Comparison of ENCODE assay signal across 21 cellular contexts in genomic region chr20:45047581-45048119, GRCh38. TPM values are rescaled to one million over a fixed set of nuclear protein-coding genes. Genes with fewer than 3 reads are reported as not detected.
DNase-seq lines count a peak whose midpoint lies in the region; ATAC-seq and TF ChIP-seq lines count a peak whose summit lies in the region.
"Had no signal": no experiment of that assay in that cellular context is flagged by ENCODE, and none has a peak within 500 bp of the region (broad histone marks: within the 10 kb centered on the region; RNA-seq: fewer than 3 reads in every experiment).

No MANE protein-coding gene starts in this region.

- H2BK15ac ChIP-seq in IMR-90 (ENCODE audit: low read depth, low read length), result no peak overlapping the region
- no peak overlapping the region for H2BK15ac ChIP-seq in mesendoderm (replicated peaks; ENCODE audit: low read depth)

- POLR2A ChIA-PET in activated CD8-positive, alpha-beta T cell treated with anti-CD3 and anti-CD28 coated beads for 36 hours (lab: Charles Lee), result interaction anchor here (1.0 kb wide), 1 partner anchor 9 kb away, joined by 3 read pairs; no protein-coding TSS in a partner anchor
- POLR2A ChIA-PET in activated CD8-positive, alpha-beta T cell treated with anti-CD3 and anti-CD28 coated beads, Interleukin-2, amount 10 ng/mL, durations not matched to agents 7 days and 5 days (lab: Charles Lee), result no interaction called here
- POLR2A ChIA-PET in IMR-90 (lab: Charles Lee; ENCODE audit: unreplicated experiment), result no interaction called here
- POLR2A ChIA-PET in WTC11 (lab: Charles Lee), result no interaction called here

- H3K18ac ChIP-seq in IMR-90 (ENCODE audit: low read depth, low read length) (peak overlapping the region; percentile 77; the same call in 1 of the 2 replicates), mesendoderm (ENCODE audit: low read length) (no peak overlapping the region)

- H3K9me1 ChIP-seq in IMR-90 (ENCODE audit: insufficient read depth, low read length), result no peaks in the 10 kb centered on the region

- no peak overlapping the region for H4K8ac ChIP-seq in IMR-90 (ENCODE audit: low read depth in 2 of 2, low read length in 2 of 2)
- H4K8ac ChIP-seq in mesendoderm (ENCODE audit: low read depth, low read length), result no peak overlapping the region

- no peak overlapping the region for H2AFZ ChIP-seq in IMR-90 (replicated peaks; ENCODE audit: low read length, poor library complexity)

- no TSS peak for BruUV-seq in IMR-90 (replicated peaks; lab: Mats Ljungman, UMichigan)

- H3K4me1 Mint-ChIP-seq in activated CD8-positive, alpha-beta T cell treated with anti-CD3 and anti-CD28 coated beads for 36 hours (ENCODE audit: low read depth), result peaks cover 72% of the 10 kb centered on the region
- peaks cover 56% of the 10 kb centered on the region for H3K4me1 Mint-ChIP-seq in activated CD8-positive, alpha-beta T cell treated with anti-CD3 and anti-CD28 coated beads, Interleukin-2, amount 10 ng/mL, durations not matched to agents 7 days and 5 days (ENCODE audit: low read depth)
- H3K4me1 Mint-ChIP-seq in WTC11, result peaks cover 32% of the 10 kb centered on the region
- H3K4me1 Mint-ChIP-seq in natural killer cell, result peaks cover 53 to 63% of the 10 kb centered on the region in 2 donors

- H2BK120ac ChIP-seq in IMR-90 (ENCODE audit: low read depth, low read length), result no peak overlapping the region
- H2BK120ac ChIP-seq in mesendoderm (ENCODE audit: low read depth, low read length), result no peak overlapping the region

- H4K5ac ChIP-seq in IMR-90 (ENCODE audit: low read depth, low read length) (no peak overlapping the region), mesendoderm (ENCODE audit: low read length) (no peak overlapping the region)

- no peak for TF ChIP-seq RAD21 in IMR-90 (IDR thresholded peaks at IDR 0.05; ENCODE audit: low read length)

- H3K27me3 Mint-ChIP-seq in activated CD8-positive, alpha-beta T cell treated with anti-CD3 and anti-CD28 coated beads for 36 hours, result no peaks in the 10 kb centered on the region
- H3K27me3 Mint-ChIP-seq in activated CD8-positive, alpha-beta T cell treated with anti-CD3 and anti-CD28 coated beads, Interleukin-2, amount 10 ng/mL, durations not matched to agents 7 days and 5 days (ENCODE audit: low read depth), result no peaks in the 10 kb centered on the region
- no peaks in the 10 kb centered on the region for H3K27me3 Mint-ChIP-seq in WTC11 (ENCODE audit: low read depth)
- no peaks in the 10 kb centered on the region for H3K27me3 Mint-ChIP-seq in natural killer cell (ENCODE audit: low read depth in 2 of 2)

- intact Hi-C loops in activated CD8-positive, alpha-beta T cell treated with anti-CD3 and anti-CD28 coated beads for 36 hours (cut with micrococcal nuclease), result no loop called here
- intact Hi-C loops in IMR-90 (cut with micrococcal nuclease) (no loop called here), natural killer cell (cut with micrococcal nuclease) (no loop called here)

- H3K9ac ChIP-seq in IMR-90 (ENCODE audit: low read depth, low read length) (no peak overlapping the region), mesendoderm (ENCODE audit: low read length) (no peak overlapping the region)

- H2AK9ac ChIP-seq in IMR-90 (replicated peaks; ENCODE audit: low read depth, low read length, poor library complexity), result no peak overlapping the region

- H2BK5ac ChIP-seq in IMR-90 (ENCODE audit: low read depth, low read length, poor library complexity, severe bottlenecking) (no peak overlapping the region), mesendoderm (ENCODE audit: low read length) (no peak overlapping the region)

- TF ChIP-seq POLR2A in IMR-90 (IDR thresholded peaks at IDR 0.05; ENCODE audit: low read depth, low read length), result no peak

- H3K79me1 ChIP-seq in IMR-90 (ENCODE audit: low read depth in 1 of 2, low read length in 2 of 2) (peaks cover 13 to 25% of the 10 kb centered on the region in 2 experiments), mesendoderm (ENCODE audit: low read length) (peaks cover 2% of the 10 kb centered on the region)

- H3K14ac ChIP-seq in IMR-90 (replicated peaks; ENCODE audit: low read depth, low read length), result no peak overlapping the region

- dilution Hi-C loops in IMR-90 (cut with HindIII; ENCODE audit: low sequenced_read_pairs, unreplicated experiment), result no loop called here

- CTCF ChIA-PET in activated CD8-positive, alpha-beta T cell treated with anti-CD3 and anti-CD28 coated beads for 36 hours (lab: Charles Lee), result interaction anchor here (10.8 kb wide), 1 partner anchor 48 kb away, joined by 111 read pairs; no protein-coding TSS in a partner anchor
- CTCF ChIA-PET in activated CD8-positive, alpha-beta T cell treated with anti-CD3 and anti-CD28 coated beads, Interleukin-2, amount 10 ng/mL, durations not matched to agents 7 days and 5 days (lab: Charles Lee), result interaction anchor here (1.7 to 24.9 kb wide), 2 partner anchors 8 to 50 kb away, joined by 5 to 489 read pairs; partner anchors contain the start of gene KCNS1
- CTCF ChIA-PET in IMR-90 (lab: Yijun Ruan, JAX) (interaction anchor here (1.0 kb wide), 1 partner anchor 48 kb away, joined by 6 read pairs; no protein-coding TSS in a partner anchor), WTC11 (lab: Charles Lee) (no interaction called here)

- no CpG with 5 or more reads among the region's 2 CpGs for WGBS in IMR-90 (ENCODE audit: extremely low coverage in 2 of 2, insufficient read length in 1 of 2), 2 experiments
- no CpG with 5 or more reads among the region's 2 CpGs for WGBS in mesendoderm (ENCODE audit: extremely low coverage, insufficient coverage, low lambda C conversion rate)

- DNase-seq in activated CD8-positive, alpha-beta T cell treated with anti-CD3 and anti-CD28 coated beads for 36 hours, result no peak
- DNase-seq in activated CD8-positive, alpha-beta T cell treated with anti-CD3 and anti-CD28 coated beads, Interleukin-2, amount 10 ng/mL, durations not matched to agents 7 days and 5 days, result no peak
- DNase-seq in IMR-90, result no peak
- DNase-seq in WTC11 (ENCODE audit: low spot score), result no peak
- DNase-seq in natural killer cell, result no peak
- no peak for DNase-seq in mesendoderm
- DNase-seq in NCI-H446 treated with DMSO at 0.1 percent for 48 hours (lab: John Stamatoyannopoulos, UW), result no peak
- DNase-seq in amniotic stem cell (lab: John Stamatoyannopoulos, UW), result no peak
- DNase-seq: activated CD4-positive, alpha-beta T cell treated with anti-CD3 and anti-CD28 coated beads for 1 hour; DND-41; NCI-H1092; NCI-H2107; NCI-H510A; SHP77 treated with DMSO at 0.1 percent for 48 hours; small intestine; stimulated activated CD4-positive, alpha-beta T cell treated with anti-CD3 and anti-CD28 coated beads, Interleukin-1b, Interleukin-23, amount 100 ng/mL, for 48 hours; substantia nigra had no signal

- H3K4ac ChIP-seq in IMR-90 (ENCODE audit: low read depth, low read length) (no peak overlapping the region), mesendoderm (ENCODE audit: low read depth, low read length) (no peak overlapping the region)

- peak overlapping the region; percentile 83 for H3K27ac Mint-ChIP-seq in activated CD8-positive, alpha-beta T cell treated with anti-CD3 and anti-CD28 coated beads for 36 hours
- no peak overlapping the region for H3K27ac Mint-ChIP-seq in activated CD8-positive, alpha-beta T cell treated with anti-CD3 and anti-CD28 coated beads, Interleukin-2, amount 10 ng/mL, durations not matched to agents 7 days and 5 days
- peak overlapping the region; percentile 75 for H3K27ac Mint-ChIP-seq in WTC11
- H3K27ac Mint-ChIP-seq in natural killer cell, result peak overlapping the region; percentile 72 to 96

- in situ Hi-C loops in IMR-90 (cut with MboI; ENCODE audit: low sequenced_read_pairs), result loop anchor here (5.0 to 25.0 kb wide), 2 partner anchors 40 to 740 kb away; partner anchors contain the start of genes DNTTIP1 and WFDC3

- H2AK5ac ChIP-seq in IMR-90 (ENCODE audit: low read depth, low read length) (no peak overlapping the region), mesendoderm (ENCODE audit: low read length) (no peak overlapping the region)

- no peaks in the 10 kb centered on the region for H3K9me3 Mint-ChIP-seq in activated CD8-positive, alpha-beta T cell treated with anti-CD3 and anti-CD28 coated beads for 36 hours
- no peaks in the 10 kb centered on the region for H3K9me3 Mint-ChIP-seq in activated CD8-positive, alpha-beta T cell treated with anti-CD3 and anti-CD28 coated beads, Interleukin-2, amount 10 ng/mL, durations not matched to agents 7 days and 5 days (ENCODE audit: insufficient read depth)
- H3K9me3 Mint-ChIP-seq in WTC11 (peaks cover 4% of the 10 kb centered on the region), natural killer cell (no peaks in the 10 kb centered on the region)
- H3K9me3 Mint-ChIP-seq: activated naive CD4-positive, alpha-beta T cell treated with anti-CD3 and anti-CD28 coated beads, Interleukin-2, amount 50 U/mL, for 72 hours had no signal

- H3K4me3 Mint-ChIP-seq in activated CD8-positive, alpha-beta T cell treated with anti-CD3 and anti-CD28 coated beads for 36 hours, result no peak overlapping the region
- H3K4me3 Mint-ChIP-seq in activated CD8-positive, alpha-beta T cell treated with anti-CD3 and anti-CD28 coated beads, Interleukin-2, amount 10 ng/mL, durations not matched to agents 7 days and 5 days, result no peak overlapping the region
- H3K4me3 Mint-ChIP-seq in WTC11, result no peak overlapping the region
- H3K4me3 Mint-ChIP-seq in natural killer cell, result no peak overlapping the region

- TF ChIP-seq CTCF in activated CD8-positive, alpha-beta T cell treated with anti-CD3 and anti-CD28 coated beads for 36 hours (IDR thresholded peaks at IDR 0.05), result no peak
- TF ChIP-seq CTCF in IMR-90 (conservative IDR thresholded peaks at IDR 0.05; ENCODE audit: low read depth, low read length), result no peak
- TF ChIP-seq CTCF in WTC11 (IDR thresholded peaks at IDR 0.05), result no peak
- TF ChIP-seq CTCF in natural killer cell (IDR thresholded peaks at IDR 0.05), result no peak

- peaks cover 61% of the 10 kb centered on the region for H3K36me3 Mint-ChIP-seq in activated CD8-positive, alpha-beta T cell treated with anti-CD3 and anti-CD28 coated beads for 36 hours (ENCODE audit: low read depth)
- H3K36me3 Mint-ChIP-seq in activated CD8-positive, alpha-beta T cell treated with anti-CD3 and anti-CD28 coated beads, Interleukin-2, amount 10 ng/mL, durations not matched to agents 7 days and 5 days (ENCODE audit: low read depth), result peaks cover 55% of the 10 kb centered on the region
- peaks cover 8% of the 10 kb centered on the region; the same call in 1 of the 2 replicates for H3K36me3 Mint-ChIP-seq in WTC11
- H3K36me3 Mint-ChIP-seq in natural killer cell, result no peaks in the 10 kb centered on the region

- H3K27me3 ChIP-seq in IMR-90 (ENCODE audit: control insufficient read depth, insufficient read depth, low read length), result no peaks in the 10 kb centered on the region
- H3K27me3 ChIP-seq in mesendoderm (ENCODE audit: insufficient read depth, low read length, poor library complexity), result no peaks in the 10 kb centered on the region

- no peak for ATAC-seq in activated CD8-positive, alpha-beta T cell treated with anti-CD3 and anti-CD28 coated beads for 36 hours
- ATAC-seq in activated CD8-positive, alpha-beta T cell treated with anti-CD3 and anti-CD28 coated beads, Interleukin-2, amount 10 ng/mL, durations not matched to agents 7 days and 5 days, result no peak
- ATAC-seq in IMR-90 (ENCODE audit: low read depth) (no peak; the same call in 1 of the 2 replicates), WTC11 (no peak), natural killer cell (no peak)
- ATAC-seq: A549; activated naive CD4-positive, alpha-beta T cell treated with anti-CD3 and anti-CD28 coated beads, Interleukin-2, amount 50 U/mL, for 72 hours; HCT116 had no signal

- H3K4me3 ChIP-seq in IMR-90 (ENCODE audit: insufficient read depth, low read depth, low read length) (no peak overlapping the region), mesendoderm (ENCODE audit: low read length) (no peak overlapping the region)
- H3K4me3 ChIP-seq: A549, lung had no signal

- no peak overlapping the region for H4K91ac ChIP-seq in IMR-90 (ENCODE audit: insufficient read depth, low read depth, low read length)

- no peak overlapping the region for H3K23ac ChIP-seq in IMR-90 (ENCODE audit: low read depth, low read length)
- H3K23ac ChIP-seq in mesendoderm (ENCODE audit: low read length), result no peak overlapping the region

- H2BK20ac ChIP-seq in IMR-90 (ENCODE audit: low read depth, low read length), result no peak overlapping the region

- no peaks in the 10 kb centered on the region for H3K9me3 ChIP-seq in IMR-90 (ENCODE audit: control insufficient read depth, insufficient read depth, low read length)
- H3K9me3 ChIP-seq: A549 had no signal

- no peaks in the 10 kb centered on the region for H4K20me1 ChIP-seq in IMR-90 (ENCODE audit: insufficient read depth, low read length)

- no peaks in the 10 kb centered on the region for H3K36me3 ChIP-seq in IMR-90 (ENCODE audit: control insufficient read depth, insufficient read depth, low read length)
- H3K36me3 ChIP-seq in mesendoderm (ENCODE audit: control insufficient read depth, insufficient read depth, low read length), result no peaks in the 10 kb centered on the region

- H3K56ac ChIP-seq in IMR-90 (ENCODE audit: extremely low read depth, insufficient read depth, low read length), result no peak overlapping the region
- H3K56ac ChIP-seq in mesendoderm (ENCODE audit: low read length), result no peak overlapping the region

- H3K4me1 ChIP-seq in IMR-90 (ENCODE audit: control insufficient read depth, insufficient read depth, low read length) (peaks cover 11% of the 10 kb centered on the region), mesendoderm (ENCODE audit: control insufficient read depth, low read depth, low read length) (no peaks in the 10 kb centered on the region)

- no peak overlapping the region for H3K27ac ChIP-seq in IMR-90 (ENCODE audit: insufficient read depth, low read length)
- no peak overlapping the region for H3K27ac ChIP-seq in mesendoderm (ENCODE audit: low read depth, low read length)
- H3K27ac ChIP-seq: A549 had no signal

- H3K4me2 ChIP-seq in IMR-90 (ENCODE audit: low read depth, low read length) (no peak overlapping the region), mesendoderm (ENCODE audit: low read length) (no peak overlapping the region)
- H3K4me2 ChIP-seq: A549 had no signal

- H3K79me2 ChIP-seq in mesendoderm (ENCODE audit: control insufficient read depth, insufficient read depth, low read length), result no peaks in the 10 kb centered on the region

RNA-seq across cellular contexts. Expression of gene KCNS1, which starts 53.3 kb away (rescaled TPM):
- under 1 TPM; 0.38 to 0.54 TPM for total RNA-seq in activated CD8-positive, alpha-beta T cell treated with anti-CD3 and anti-CD28 coated beads for 36 hours
- total RNA-seq in activated CD8-positive, alpha-beta T cell treated with anti-CD3 and anti-CD28 coated beads, Interleukin-2, amount 10 ng/mL, durations not matched to agents 7 days and 5 days, result under 1 TPM; 0.05 to 0.11 TPM
- 0.54 and 0.56 TPM in 2 replicates for total RNA-seq in IMR-90 (2012; rRNA removed)
- polyA plus RNA-seq in IMR-90 (2012; rRNA removed), result 0.46 and 0.62 TPM in 2 replicates
- 0.48 and 0.85 TPM in 2 replicates for polyA plus RNA-seq in IMR-90 (2012; cell fraction: cytosol; rRNA removed)
- 0.33 and 0.55 TPM in 2 replicates for polyA plus RNA-seq in IMR-90 (2012; cell fraction: nucleus; rRNA removed; ENCODE audit: low replicate concordance)
- 1.2 to 2.1 TPM (median 2.1 TPM) in 3 replicates for total RNA-seq in WTC11 (2021)
- total RNA-seq in natural killer cell, result not detected
- 1.5 TPM for polyA plus RNA-seq in mesendoderm (2013, experiment 1 of 2)
- polyA plus RNA-seq in mesendoderm (2013, experiment 2 of 2), result 1.6 TPM
- polyA plus RNA-seq: A549 had no signal
